ENCODE assay signal across 1 cellular context in genomic region chr17:74211141-74211928, GRCh38.
A peak's percentile ranks its signal among the peaks of the same experiment; 100 is the strongest.
TF ChIP-seq lines count a peak whose summit lies in the region.

No MANE protein-coding gene starts in this region.

TF ChIP-seq in HepG2, 621 proteins besides CTCF, POLR2A, EP300 and RAD21:
- TF ChIP-seq JUN (CRISPR knock-in tag; IDR thresholded peaks at IDR 0.05) (no peak), PITX1 (CRISPR knock-in tag; IDR thresholded peaks at IDR 0.05) (0 out of 2 replicates have a peak, but pooled peaks have one; percentile 13), ZNF318 (CRISPR knock-in tag; IDR thresholded peaks at IDR 0.05) (0 out of 2 replicates have a peak, but pooled peaks have one; percentile 29), ZNF484 (CRISPR knock-in tag; IDR thresholded peaks at IDR 0.05; ENCODE audit: borderline replicate concordance, low read depth) (no peak), YEATS4 (CRISPR knock-in tag; IDR thresholded peaks at IDR 0.05; ENCODE audit: borderline replicate concordance) (no peak), PCBP1 (IDR thresholded peaks at IDR 0.05; ENCODE audit: borderline replicate concordance, low read depth, low read length) (0 out of 2 replicates have a peak, but pooled peaks have one; percentile 45), KDM2A (CRISPR knock-in tag; IDR thresholded peaks at IDR 0.05; ENCODE audit: borderline replicate concordance, low read depth) (peak; percentile 50; the same call in 1 of the 2 replicates), ZSCAN31 (CRISPR knock-in tag; IDR thresholded peaks at IDR 0.05; ENCODE audit: low read depth) (no peak), GZF1 (CRISPR knock-in tag; IDR thresholded peaks at IDR 0.05) (peak; percentile 41; the same call in 1 of the 2 replicates), ZNF678 (CRISPR knock-in tag; IDR thresholded peaks at IDR 0.05) (0 out of 2 replicates have a peak, but pooled peaks have one; percentile 55), ZNF75D (CRISPR knock-in tag; IDR thresholded peaks at IDR 0.05; ENCODE audit: borderline replicate concordance) (no peak), SMC3 (IDR thresholded peaks at IDR 0.05; ENCODE audit: low read length) (no peak), ZNF446 (CRISPR knock-in tag; IDR thresholded peaks at IDR 0.05) (no peak), RBM22 (optimal IDR thresholded peaks at IDR 0.05; ENCODE audit: low read length) (peak; percentile 15), AGO1 (IDR thresholded peaks at IDR 0.05; ENCODE audit: low read depth, low read length, poor library complexity, severe bottlenecking) (peak; percentile 87), NFIB (CRISPR knock-in tag; IDR thresholded peaks at IDR 0.05; ENCODE audit: borderline replicate concordance) (peak; percentile 2; the same call in 1 of the 2 replicates), SALL1 (CRISPR knock-in tag; IDR thresholded peaks at IDR 0.05) (peak; percentile 28; the same call in 1 of the 2 replicates), ZNF552 (CRISPR knock-in tag; IDR thresholded peaks at IDR 0.05; ENCODE audit: borderline replicate concordance) (0 out of 2 replicates have a peak, but pooled peaks have one; percentile 23), NFRKB (IDR thresholded peaks at IDR 0.05) (no peak), MEIS1 (CRISPR knock-in tag; IDR thresholded peaks at IDR 0.05; ENCODE audit: borderline replicate concordance) (0 out of 2 replicates have a peak, but pooled peaks have one; percentile 35), ZNF333 (CRISPR knock-in tag; IDR thresholded peaks at IDR 0.05; ENCODE audit: borderline replicate concordance) (0 out of 2 replicates have a peak, but pooled peaks have one; percentile 37), POLR2AphosphoS2 (IDR thresholded peaks at IDR 0.05; ENCODE audit: low read depth, low read length) (0 out of 2 replicates have a peak, but pooled peaks have one; percentile 53), AGO2 (optimal IDR thresholded peaks at IDR 0.05; ENCODE audit: low read depth, low read length) (peak; percentile 99), ZNF782 (CRISPR knock-in tag; IDR thresholded peaks at IDR 0.05; ENCODE audit: borderline replicate concordance) (0 out of 2 replicates have a peak, but pooled peaks have one; percentile 27), HMGA1 (CRISPR knock-in tag; conservative IDR thresholded peaks at IDR 0.05) (no peak), TIGD3 (CRISPR knock-in tag; IDR thresholded peaks at IDR 0.05; ENCODE audit: borderline replicate concordance) (0 out of 2 replicates have a peak, but pooled peaks have one; percentile 67), ZNF432 (CRISPR knock-in tag; IDR thresholded peaks at IDR 0.05; ENCODE audit: borderline replicate concordance) (no peak), NRL (CRISPR knock-in tag; IDR thresholded peaks at IDR 0.05; ENCODE audit: borderline replicate concordance) (no peak)
- TF ChIP-seq, protein P1, sequence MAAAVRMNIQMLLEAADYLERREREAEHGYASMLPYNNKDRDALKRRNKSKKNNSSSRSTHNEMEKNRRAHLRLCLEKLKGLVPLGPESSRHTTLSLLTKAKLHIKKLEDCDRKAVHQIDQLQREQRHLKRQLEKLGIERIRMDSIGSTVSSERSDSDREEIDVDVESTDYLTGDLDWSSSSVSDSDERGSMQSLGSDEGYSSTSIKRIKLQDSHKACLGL (CRISPR knock-in tag; IDR thresholded peaks at IDR 0.05) = 0 out of 2 replicates have a peak, but pooled peaks have one; percentile 36
- TF ChIP-seq, protein P2, sequence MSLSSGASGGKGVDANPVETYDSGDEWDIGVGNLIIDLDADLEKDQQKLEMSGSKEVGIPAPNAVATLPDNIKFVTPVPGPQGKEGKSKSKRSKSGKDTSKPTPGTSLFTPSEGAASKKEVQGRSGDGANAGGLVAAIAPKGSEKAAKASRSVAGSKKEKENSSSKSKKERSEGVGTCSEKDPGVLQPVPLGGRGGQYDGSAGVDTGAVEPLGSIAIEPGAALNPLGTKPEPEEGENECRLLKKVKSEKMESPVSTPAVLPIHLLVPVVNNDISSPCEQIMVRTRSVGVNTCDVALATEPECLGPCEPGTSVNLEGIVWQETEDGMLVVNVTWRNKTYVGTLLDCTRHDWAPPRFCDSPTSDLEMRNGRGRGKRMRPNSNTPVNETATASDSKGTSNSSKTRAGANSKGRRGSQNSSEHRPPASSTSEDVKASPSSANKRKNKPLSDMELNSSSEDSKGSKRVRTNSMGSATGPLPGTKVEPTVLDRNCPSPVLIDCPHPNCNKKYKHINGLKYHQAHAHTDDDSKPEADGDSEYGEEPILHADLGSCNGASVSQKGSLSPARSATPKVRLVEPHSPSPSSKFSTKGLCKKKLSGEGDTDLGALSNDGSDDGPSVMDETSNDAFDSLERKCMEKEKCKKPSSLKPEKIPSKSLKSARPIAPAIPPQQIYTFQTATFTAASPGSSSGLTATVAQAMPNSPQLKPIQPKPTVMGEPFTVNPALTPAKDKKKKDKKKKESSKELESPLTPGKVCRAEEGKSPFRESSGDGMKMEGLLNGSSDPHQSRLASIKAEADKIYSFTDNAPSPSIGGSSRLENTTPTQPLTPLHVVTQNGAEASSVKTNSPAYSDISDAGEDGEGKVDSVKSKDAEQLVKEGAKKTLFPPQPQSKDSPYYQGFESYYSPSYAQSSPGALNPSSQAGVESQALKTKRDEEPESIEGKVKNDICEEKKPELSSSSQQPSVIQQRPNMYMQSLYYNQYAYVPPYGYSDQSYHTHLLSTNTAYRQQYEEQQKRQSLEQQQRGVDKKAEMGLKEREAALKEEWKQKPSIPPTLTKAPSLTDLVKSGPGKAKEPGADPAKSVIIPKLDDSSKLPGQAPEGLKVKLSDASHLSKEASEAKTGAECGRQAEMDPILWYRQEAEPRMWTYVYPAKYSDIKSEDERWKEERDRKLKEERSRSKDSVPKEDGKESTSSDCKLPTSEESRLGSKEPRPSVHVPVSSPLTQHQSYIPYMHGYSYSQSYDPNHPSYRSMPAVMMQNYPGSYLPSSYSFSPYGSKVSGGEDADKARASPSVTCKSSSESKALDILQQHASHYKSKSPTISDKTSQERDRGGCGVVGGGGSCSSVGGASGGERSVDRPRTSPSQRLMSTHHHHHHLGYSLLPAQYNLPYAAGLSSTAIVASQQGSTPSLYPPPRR (CRISPR knock-in tag; IDR thresholded peaks at IDR 0.05; ENCODE audit: borderline replicate concordance) = 0 out of 2 replicates have a peak, but pooled peaks have one; percentile 33
- TF ChIP-seq, protein P3, sequence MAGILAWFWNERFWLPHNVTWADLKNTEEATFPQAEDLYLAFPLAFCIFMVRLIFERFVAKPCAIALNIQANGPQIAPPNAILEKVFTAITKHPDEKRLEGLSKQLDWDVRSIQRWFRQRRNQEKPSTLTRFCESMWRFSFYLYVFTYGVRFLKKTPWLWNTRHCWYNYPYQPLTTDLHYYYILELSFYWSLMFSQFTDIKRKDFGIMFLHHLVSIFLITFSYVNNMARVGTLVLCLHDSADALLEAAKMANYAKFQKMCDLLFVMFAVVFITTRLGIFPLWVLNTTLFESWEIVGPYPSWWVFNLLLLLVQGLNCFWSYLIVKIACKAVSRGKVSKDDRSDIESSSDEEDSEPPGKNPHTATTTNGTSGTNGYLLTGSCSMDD (CRISPR knock-in tag; IDR thresholded peaks at IDR 0.05) = no peak
